Comparison of ENCODE assay signal across 8 cellular contexts in genomic region chr22:25057013-25057881, GRCh38.
DNase-seq lines count a peak whose midpoint lies in the region; ATAC-seq and TF ChIP-seq lines count a peak whose summit lies in the region.

No MANE protein-coding gene starts in this region.

- TF ChIP-seq CTCF in WTC11 (IDR thresholded peaks at IDR 0.05): peak; percentile 83

- peak; percentile 51 for DNase-seq in NCI-H2196 (lab: John Stamatoyannopoulos, UW; ENCODE audit: unreplicated experiment)
- DNase-seq in NCI-H2196 treated with DMSO at 0.1 percent for 48 hours (lab: John Stamatoyannopoulos, UW; ENCODE audit: unreplicated experiment): no peak
- peak; percentile 51 to 64 for DNase-seq in NCI-H1930 (lab: John Stamatoyannopoulos, UW)
- DNase-seq in WTC11 (ENCODE audit: low spot score): peak; percentile 95
- peak; percentile 47 to 65 for DNase-seq in T47D (ENCODE audit: low read depth in 1 of 2, low spot score in 1 of 2)
- DNase-seq in left colon: peak in 1 of 2 donors; percentile 83
- peak in 2 of 3 donors; percentile 44 to 74 for DNase-seq in stimulated activated CD4-positive, alpha-beta T cell treated with anti-CD3 and anti-CD28 coated beads, TNF-alpha, amount 100 ng/mL, for 1 hour (ENCODE audit: low read depth in 3 of 3, low spot score in 1 of 3)

- peak; percentile 96 for ATAC-seq in WTC11
- ATAC-seq in left colon: peak; percentile 64
- no peak for ATAC-seq in GM18858 (IDR thresholded peaks at IDR 0.05; ENCODE audit: unreplicated experiment)

- CTCF ChIA-PET in WTC11 (lab: Charles Lee): interaction anchor here (0.5 to 6.0 kb wide), 57 partner anchors 9 to 716 kb away, joined by 3 to 49 read pairs (median 4); no protein-coding TSS in a partner anchor

- H3K4me1 Mint-ChIP-seq in WTC11: peaks cover 22% of the 10 kb centered on the region

- peak overlapping the region; percentile 81; the same call in 1 of the 2 replicates for H3K27ac Mint-ChIP-seq in WTC11

- no peaks in the 10 kb centered on the region for H3K27me3 Mint-ChIP-seq in WTC11 (ENCODE audit: low read depth)

- in situ Hi-C loops in T47D (cut with HindIII; ENCODE audit: low pct_unique_long_range_greater_than_20kb, low sequenced_read_pairs): no loop called here

- H3K36me3 Mint-ChIP-seq in WTC11: no peaks in the 10 kb centered on the region

- H3K9me3 Mint-ChIP-seq in WTC11: no peaks in the 10 kb centered on the region

- intact Hi-C loops in left colon (cut with DNase I, micrococcal nuclease): no loop called here

- no peak overlapping the region for H3K4me3 Mint-ChIP-seq in WTC11

- POLR2A ChIA-PET in WTC11 (lab: Charles Lee): interaction anchor here (0.6 to 1.0 kb wide), 3 partner anchors 107 to 316 kb away, joined by 3 read pairs; no protein-coding TSS in a partner anchor

TF ChIP-seq in WTC11, 78 proteins besides CTCF, POLR2A, EP300 and RAD21:
- TF ChIP-seq PREB (CRISPR knock-in tag; IDR thresholded peaks at IDR 0.05; ENCODE audit: borderline replicate concordance) (no peak), GTF2I (CRISPR knock-in tag; conservative IDR thresholded peaks at IDR 0.05) (0 out of 2 replicates have a peak, but pooled peaks have one; percentile 12), FOXP4 (CRISPR knock-in tag; IDR thresholded peaks at IDR 0.05) (0 out of 2 replicates have a peak, but pooled peaks have one; percentile 49)
